In genomic region chr3:170914212-170914611, GRCh38 we compare ENCODE assay signal across 32 cellular contexts.
"Had no signal": no experiment of that assay in that cellular context is flagged by ENCODE, and none has a peak within 500 bp of the region (broad histone marks: within the 10 kb centered on the region; RNA-seq: fewer than 3 reads in every experiment).

No MANE protein-coding gene starts in this region.

- DNase-seq: naive thymus-derived CD8-positive, alpha-beta T cell; nephron progenitor cell; occipital lobe; ovary; posterior cingulate gyrus; psoas muscle; right cardiac atrium; spleen; stimulated activated CD4-positive, alpha-beta T cell treated with anti-CD3 and anti-CD28 coated beads, Interleukin-12 subunit alpha, Interleukin-12 subunit beta, amount 100 ng/mL, for 4 hours; stimulated activated CD4-positive, alpha-beta T cell treated with anti-CD3 and anti-CD28 coated beads, Interleukin-1b, Interleukin-23, amount 100 ng/mL, for 48 hours; stimulated activated CD4-positive, alpha-beta T cell treated with anti-CD3 and anti-CD28 coated beads, Interleukin-4, amount 100 ng/mL, for 1 hour; stimulated activated CD4-positive, alpha-beta T cell treated with anti-CD3 and anti-CD28 coated beads, Interleukin-4, amount 100 ng/mL, for 4 hours; stimulated activated CD8-positive, alpha-beta memory T cell treated with anti-CD3 and anti-CD28 coated beads, Interleukin-4, amount 100 ng/mL, for 48 hours; stimulated activated naive CD4-positive, alpha-beta T cell; stimulated activated naive CD8-positive, alpha-beta T cell treated with anti-CD3 and anti-CD28 coated beads, Interleukin-15, amount 100 ng/mL, for 72 hours; stimulated activated naive CD8-positive, alpha-beta T cell treated with anti-CD3 and anti-CD28 coated beads, Interleukin-15, Interleukin-2, amounts not matched to agents 100 U/mL and 50 U/mL, for 24 hours; substantia nigra; testis; tibial artery; transverse colon; upper lobe of right lung; uterus had no signal

- H3K9ac ChIP-seq: parathyroid adenoma had no signal

- H3K27me3 ChIP-seq: ovary, spleen, suprapubic skin, testis, tibial artery, transverse colon, upper lobe of right lung, uterus had no signal

- H3K79me2 ChIP-seq: parathyroid adenoma had no signal

- H3K36me3 Mint-ChIP-seq: stimulated activated memory B cell treated with anti-CD40 and anti-IgM and Interleukin-4, amounts not matched to agents 10 μg/mL and 1 μg/mL and 100 μg/mL, for 72 hours had no signal

- H3K27ac Mint-ChIP-seq: naive thymus-derived CD8-positive, alpha-beta T cell; natural killer cell treated with Interleukin-12 subunit alpha and Interleukin-12 subunit beta and Interleukin-15 and Interleukin-18, amount 100 ng/mL, for 72 hours; nephron progenitor cell; progenitor cell of endocrine pancreas; stimulated activated memory B cell treated with anti-CD40 and anti-IgM and Interleukin-4, amounts not matched to agents 10 μg/mL and 1 μg/mL and 100 μg/mL, for 72 hours; stimulated activated naive CD8-positive, alpha-beta T cell treated with anti-CD3 and anti-CD28 coated beads, Interleukin-15, amount 100 ng/mL, for 72 hours; type B pancreatic cell had no signal

- H3K27ac ChIP-seq: ovary, parathyroid adenoma, psoas muscle, skin epidermis, spleen, suprapubic skin, testis, tibial artery, transverse colon, upper lobe of right lung, uterus had no signal

- H3K4me2 ChIP-seq: smooth muscle cell had no signal

- H3K4me1 Mint-ChIP-seq: nephron progenitor cell; neural crest cell; stimulated activated memory B cell treated with anti-CD40 and anti-IgM and Interleukin-4, amounts not matched to agents 10 μg/mL and 1 μg/mL and 100 μg/mL, for 72 hours; stimulated activated naive CD8-positive, alpha-beta T cell treated with anti-CD3 and anti-CD28 coated beads, Interleukin-15, amount 100 ng/mL, for 72 hours had no signal

- H3K27me3 Mint-ChIP-seq: naive thymus-derived CD8-positive, alpha-beta T cell; stimulated activated naive CD8-positive, alpha-beta T cell treated with anti-CD3 and anti-CD28 coated beads, Interleukin-15, amount 100 ng/mL, for 72 hours had no signal

- H2AFZ ChIP-seq: parathyroid adenoma had no signal

- H3K9me3 ChIP-seq: ovary, testis, uterus had no signal

- ATAC-seq: naive thymus-derived CD8-positive, alpha-beta T cell; natural killer cell treated with Interleukin-12 subunit alpha and Interleukin-12 subunit beta and Interleukin-15 and Interleukin-18, amount 100 ng/mL, for 72 hours; psoas muscle; right cardiac atrium; sciatic nerve; stimulated activated memory B cell treated with anti-CD40 and anti-IgM and Interleukin-4, amounts not matched to agents 10 μg/mL and 1 μg/mL and 100 μg/mL, for 72 hours; stimulated activated naive CD8-positive, alpha-beta T cell treated with anti-CD3 and anti-CD28 coated beads, Interleukin-15, amount 100 ng/mL, for 72 hours; stimulated activated naive CD8-positive, alpha-beta T cell treated with anti-CD3 and anti-CD28 coated beads, Interleukin-15, Interleukin-2, amounts not matched to agents 100 U/mL and 50 U/mL, for 24 hours; upper lobe of right lung had no signal

- H3K4me3 ChIP-seq: ovary, psoas muscle, skin epidermis, smooth muscle cell, spleen, suprapubic skin, testis, tibial artery, transverse colon, upper lobe of right lung, uterus had no signal

- H3K36me3 ChIP-seq: ovary, spleen, suprapubic skin, tibial artery, transverse colon, upper lobe of right lung, uterus had no signal

- H3K4me3 Mint-ChIP-seq: naive thymus-derived CD8-positive, alpha-beta T cell; natural killer cell treated with Interleukin-12 subunit alpha and Interleukin-12 subunit beta and Interleukin-15 and Interleukin-18, amount 100 ng/mL, for 72 hours; nephron progenitor cell; neural crest cell; stimulated activated memory B cell treated with anti-CD40 and anti-IgM and Interleukin-4, amounts not matched to agents 10 μg/mL and 1 μg/mL and 100 μg/mL, for 72 hours; stimulated activated naive CD8-positive, alpha-beta T cell treated with anti-CD3 and anti-CD28 coated beads, Interleukin-15, amount 100 ng/mL, for 72 hours; type B pancreatic cell had no signal

- H3K4me1 ChIP-seq: parathyroid adenoma, psoas muscle, spleen, testis, transverse colon, upper lobe of right lung, uterus had no signal
